15 cellular contexts compared by ENCODE assay signal in the genomic region with DNA sequence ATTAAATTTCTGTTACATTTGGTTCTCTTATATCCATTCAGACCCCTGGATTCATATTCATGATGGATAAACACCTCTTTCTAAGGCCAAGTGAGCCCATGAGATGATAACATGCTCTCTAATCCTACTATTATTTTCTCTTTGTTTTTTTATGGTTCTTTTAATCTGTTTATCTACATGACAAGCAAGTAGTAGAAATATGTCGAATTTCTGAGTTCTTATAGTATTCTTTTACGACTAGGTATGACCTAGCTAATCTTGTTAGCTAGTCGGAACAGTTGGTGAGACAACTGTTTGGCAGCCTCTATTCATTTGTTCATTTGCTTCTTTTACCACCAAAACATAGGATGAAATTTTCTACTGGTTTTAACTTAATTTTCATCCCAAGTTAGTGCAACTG.
DNase-seq lines count a peak whose midpoint lies in the region; ATAC-seq and TF ChIP-seq lines count a peak whose summit lies in the region.
"Had no signal": no experiment of that assay in that cellular context is flagged by ENCODE, and none has a peak within 500 bp of the region (broad histone marks: within the 10 kb centered on the region; RNA-seq: fewer than 3 reads in every experiment).

No MANE protein-coding gene starts in this region.

- TF ChIP-seq CTCF in RWPE2 (IDR thresholded peaks at IDR 0.05; ENCODE audit: poor library complexity, severe bottlenecking): no peak
- TF ChIP-seq CTCF in fibroblast of pulmonary artery (IDR thresholded peaks at IDR 0.05; ENCODE audit: low read length, missing control alignments): no peak
- no peak for TF ChIP-seq CTCF in smooth muscle cell (IDR thresholded peaks at IDR 0.05; ENCODE audit: borderline replicate concordance, insufficient read depth, poor library complexity, severe bottlenecking)

- H3K79me2 ChIP-seq in smooth muscle cell (ENCODE audit: low read depth): no peaks in the 10 kb centered on the region

- no peaks in the 10 kb centered on the region for H3K27me3 ChIP-seq in RWPE2 (ENCODE audit: insufficient read depth, poor library complexity, severe bottlenecking)
- H3K27me3 ChIP-seq in smooth muscle cell (ENCODE audit: low read depth): no peaks in the 10 kb centered on the region

- H4K20me1 ChIP-seq in smooth muscle cell (ENCODE audit: low read depth): no peaks in the 10 kb centered on the region

- no peaks in the 10 kb centered on the region for H3K9me3 Mint-ChIP-seq in effector memory CD8-positive, alpha-beta T cell
- H3K9me3 Mint-ChIP-seq: H9 had no signal

- no peak overlapping the region for H3K27ac Mint-ChIP-seq in effector memory CD8-positive, alpha-beta T cell

- H3K4me3 ChIP-seq in RWPE2 (ENCODE audit: severe bottlenecking) (no peak overlapping the region), fibroblast of pulmonary artery (replicated peaks; ENCODE audit: low read depth, low read length) (no peak overlapping the region), smooth muscle cell (no peak overlapping the region)
- H3K4me3 ChIP-seq: GM12878 had no signal

- DNase-seq in DMS53 (lab: John Stamatoyannopoulos, UW) (peak; percentile 44), DMS53 treated with DMSO at 0.1 percent for 48 hours (lab: John Stamatoyannopoulos, UW; ENCODE audit: unreplicated experiment) (no peak), RWPE2 (ENCODE audit: low spot score) (no peak), fibroblast of pulmonary artery (ENCODE audit: low read depth) (peak; percentile 8), smooth muscle cell (lab: John Stamatoyannopoulos, UW; ENCODE audit: unreplicated experiment) (no peak), mesenteric fat pad (ENCODE audit: low spot score) (no peak)
- no peak for DNase-seq in effector memory CD8-positive, alpha-beta T cell
- DNase-seq: C1 segment of cervical spinal cord, H9, NCI-H1048, NCI-H1694, NCI-H446, Right ventricle myocardium superior had no signal

- peaks cover 47% of the 10 kb centered on the region for H3K4me1 ChIP-seq in RWPE2 (ENCODE audit: insufficient read depth, poor library complexity, severe bottlenecking)
- H3K4me1 ChIP-seq in smooth muscle cell (ENCODE audit: low read depth): no peaks in the 10 kb centered on the region

- H3K9me3 ChIP-seq in RWPE2 (ENCODE audit: severe bottlenecking): no peaks in the 10 kb centered on the region
- no peaks in the 10 kb centered on the region for H3K9me3 ChIP-seq in smooth muscle cell (replicated peaks; ENCODE audit: low read depth)

- 69% methylated on average over 3 of the region's 3 CpGs for WGBS in smooth muscle cell (ENCODE audit: low lambda C conversion rate)

- H3F3A ChIP-seq in smooth muscle cell (ENCODE audit: low read depth): no peaks in the 10 kb centered on the region

- no peak overlapping the region for H3K4me3 Mint-ChIP-seq in effector memory CD8-positive, alpha-beta T cell
- H3K4me3 Mint-ChIP-seq: H9 had no signal

- H3K27ac ChIP-seq in RWPE2 (ENCODE audit: poor library complexity, severe bottlenecking) (peak overlapping the region; percentile 98), smooth muscle cell (ENCODE audit: low read depth) (peak overlapping the region; percentile 63)

- peaks cover 0 to 10% of the 10 kb centered on the region in 2 donors for H3K4me1 Mint-ChIP-seq in effector memory CD8-positive, alpha-beta T cell (ENCODE audit: low read depth in 2 of 2)

- no peak for ATAC-seq in RWPE2 (ENCODE audit: low read depth)
- ATAC-seq in GM19324 (IDR thresholded peaks at IDR 0.05; ENCODE audit: low FRiP score, unreplicated experiment): no peak
- ATAC-seq in effector memory CD8-positive, alpha-beta T cell (replicated peaks): no peak

- no peak overlapping the region for H3K4me2 ChIP-seq in smooth muscle cell

- H3K36me3 ChIP-seq in RWPE2 (ENCODE audit: low read depth) (no peaks in the 10 kb centered on the region), smooth muscle cell (ENCODE audit: low read depth) (no peaks in the 10 kb centered on the region)

- H2AFZ ChIP-seq in smooth muscle cell (ENCODE audit: low read depth): no peak overlapping the region

- H3K9ac ChIP-seq in smooth muscle cell (ENCODE audit: low read depth): no peak overlapping the region

- H3K27me3 Mint-ChIP-seq in effector memory CD8-positive, alpha-beta T cell: peaks cover 7 to 26% of the 10 kb centered on the region in 2 donors

- no peaks in the 10 kb centered on the region for H3K36me3 Mint-ChIP-seq in effector memory CD8-positive, alpha-beta T cell (ENCODE audit: insufficient read depth)

Comparison
In these comparisons a context has a peak if more than half of its experiments do, and no peak if none do; other contexts are left out.
1. DNase-seq: peak in DMS53 (single experiment) and fibroblast of pulmonary artery (single experiment); none in DMS53 treated with DMSO at 0.1 percent for 48 hours (single experiment), RWPE2 (single experiment), smooth muscle cell (single experiment), mesenteric fat pad (single experiment) and effector memory CD8-positive, alpha-beta T cell (0 of 3).